ENCODE assay signal across 8 cellular contexts in genomic region chr12:63420206-63420644, GRCh38.
A peak's percentile ranks its signal among the peaks of the same experiment; 100 is the strongest.
DNase-seq lines count a peak whose midpoint lies in the region; ATAC-seq and TF ChIP-seq lines count a peak whose summit lies in the region.

No MANE protein-coding gene starts in this region.

- CTCF ChIA-PET in CD4-positive, alpha-beta memory T cell (lab: Charles Lee; ENCODE audit: partially characterized antibody), result interaction anchor here (1.4 to 2.4 kb wide), 3 partner anchors 9 to 382 kb away, joined by 4 to 16 read pairs (median 5); no protein-coding TSS in a partner anchor

- TF ChIP-seq EP300 in esophagus muscularis mucosa (IDR thresholded peaks at IDR 0.05), result no peak

- 40% methylated on average over 6 of the region's 6 CpGs for WGBS in esophagus muscularis mucosa

- H3K27me3 ChIP-seq in CD4-positive, alpha-beta memory T cell (ENCODE audit: insufficient read depth, low read length), result no peaks in the 10 kb centered on the region
- no peaks in the 10 kb centered on the region for H3K27me3 ChIP-seq in esophagus muscularis mucosa

- H3K27me3 Mint-ChIP-seq in CD4-positive, alpha-beta memory T cell, result peaks cover 1 to 2% of the 10 kb centered on the region in 2 donors

- POLR2A ChIA-PET in CD4-positive, alpha-beta memory T cell (lab: Charles Lee; ENCODE audit: partially characterized antibody), result no interaction called here

- ATAC-seq in GM18511 (IDR thresholded peaks at IDR 0.05; ENCODE audit: unreplicated experiment), result peak; percentile 93
- peak; percentile 97 for ATAC-seq in HG02870 (IDR thresholded peaks at IDR 0.05; ENCODE audit: unreplicated experiment)
- peak; percentile 96 for ATAC-seq in SK-N-SH treated with all-trans-retinoic acid at 6 μM for 48 hours

- H3K4me3 Mint-ChIP-seq in CD4-positive, alpha-beta memory T cell, result no peak overlapping the region

- H3K27ac ChIP-seq in CD4-positive, alpha-beta memory T cell (ENCODE audit: low read depth, low read length), result no peak overlapping the region
- H3K27ac ChIP-seq in esophagus muscularis mucosa (replicated peaks in 1 of 4), result no peak overlapping the region

- no peaks in the 10 kb centered on the region for H3K4me1 ChIP-seq in CD4-positive, alpha-beta memory T cell (ENCODE audit: insufficient read depth, low read length)
- H3K4me1 ChIP-seq in esophagus muscularis mucosa, result no peaks in the 10 kb centered on the region

- H3K27ac Mint-ChIP-seq in CD4-positive, alpha-beta memory T cell, result no peak overlapping the region

- H3K4me3 ChIP-seq in CD4-positive, alpha-beta memory T cell (ENCODE audit: low read length in 2 of 2), result no peak overlapping the region
- H3K4me3 ChIP-seq in esophagus muscularis mucosa, result no peak overlapping the region

- no peaks in the 10 kb centered on the region for H3K4me1 Mint-ChIP-seq in CD4-positive, alpha-beta memory T cell

- no peaks in the 10 kb centered on the region for H3K36me3 Mint-ChIP-seq in CD4-positive, alpha-beta memory T cell

- intact Hi-C loops in CD4-positive, alpha-beta memory T cell (cut with micrococcal nuclease), result loop anchor here (5.0 kb wide), 1 partner anchor 837 kb away; no protein-coding TSS in a partner anchor
- intact Hi-C loops in esophagus muscularis mucosa (cut with DNase I), result no loop called here

- H3K9me3 Mint-ChIP-seq in CD4-positive, alpha-beta memory T cell, result peaks cover 0 to 6% (median 0%) of the 10 kb centered on the region in 8 donors

- H3K36me3 ChIP-seq in CD4-positive, alpha-beta memory T cell (ENCODE audit: insufficient read depth, low read length), result no peaks in the 10 kb centered on the region
- no peaks in the 10 kb centered on the region for H3K36me3 ChIP-seq in esophagus muscularis mucosa

- no peaks in the 10 kb centered on the region for H3K9me3 ChIP-seq in CD4-positive, alpha-beta memory T cell (ENCODE audit: control insufficient read depth in 1 of 2, low read length in 2 of 2)
- peaks cover 0 to 12% (median 7%) of the 10 kb centered on the region in 4 donors for H3K9me3 ChIP-seq in esophagus muscularis mucosa

- TF ChIP-seq POLR2A in esophagus muscularis mucosa (IDR thresholded peaks at IDR 0.05; ENCODE audit: low read depth), result no peak

- peak in 2 of 3 experiments; percentile 25 to 27 for TF ChIP-seq CTCF in esophagus muscularis mucosa (IDR thresholded peaks at IDR 0.05)

- DNase-seq in CD4-positive, alpha-beta memory T cell, result peak in 4 of 5 donors; percentile 1 to 24 (median 4)
- DNase-seq in NCI-H128 (lab: John Stamatoyannopoulos, UW; ENCODE audit: unreplicated experiment) (peak; percentile 48), esophagus muscularis mucosa (ENCODE audit: extremely low spot score) (no peak), pulmonary artery endothelial cell (ENCODE audit: low read depth, low spot score) (peak; percentile 35), epidermal melanocyte (ENCODE audit: insufficient read length, low spot score) (no peak)

TF ChIP-seq in SK-N-SH treated with all-trans-retinoic acid at 6 μM for 48 hours, 23 proteins besides CTCF, POLR2A, EP300 and RAD21:
- TF ChIP-seq RARB (CRISPR knock-in tag; IDR thresholded peaks at IDR 0.05) (no peak), ZNF8 (CRISPR knock-in tag; IDR thresholded peaks at IDR 0.05) (no peak)
- TF ChIP-seq, protein P1, sequence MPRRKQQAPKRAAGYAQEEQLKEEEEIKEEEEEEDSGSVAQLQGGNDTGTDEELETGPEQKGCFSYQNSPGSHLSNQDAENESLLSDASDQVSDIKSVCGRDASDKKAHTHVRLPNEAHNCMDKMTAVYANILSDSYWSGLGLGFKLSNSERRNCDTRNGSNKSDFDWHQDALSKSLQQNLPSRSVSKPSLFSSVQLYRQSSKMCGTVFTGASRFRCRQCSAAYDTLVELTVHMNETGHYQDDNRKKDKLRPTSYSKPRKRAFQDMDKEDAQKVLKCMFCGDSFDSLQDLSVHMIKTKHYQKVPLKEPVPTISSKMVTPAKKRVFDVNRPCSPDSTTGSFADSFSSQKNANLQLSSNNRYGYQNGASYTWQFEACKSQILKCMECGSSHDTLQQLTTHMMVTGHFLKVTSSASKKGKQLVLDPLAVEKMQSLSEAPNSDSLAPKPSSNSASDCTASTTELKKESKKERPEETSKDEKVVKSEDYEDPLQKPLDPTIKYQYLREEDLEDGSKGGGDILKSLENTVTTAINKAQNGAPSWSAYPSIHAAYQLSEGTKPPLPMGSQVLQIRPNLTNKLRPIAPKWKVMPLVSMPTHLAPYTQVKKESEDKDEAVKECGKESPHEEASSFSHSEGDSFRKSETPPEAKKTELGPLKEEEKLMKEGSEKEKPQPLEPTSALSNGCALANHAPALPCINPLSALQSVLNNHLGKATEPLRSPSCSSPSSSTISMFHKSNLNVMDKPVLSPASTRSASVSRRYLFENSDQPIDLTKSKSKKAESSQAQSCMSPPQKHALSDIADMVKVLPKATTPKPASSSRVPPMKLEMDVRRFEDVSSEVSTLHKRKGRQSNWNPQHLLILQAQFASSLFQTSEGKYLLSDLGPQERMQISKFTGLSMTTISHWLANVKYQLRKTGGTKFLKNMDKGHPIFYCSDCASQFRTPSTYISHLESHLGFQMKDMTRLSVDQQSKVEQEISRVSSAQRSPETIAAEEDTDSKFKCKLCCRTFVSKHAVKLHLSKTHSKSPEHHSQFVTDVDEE (CRISPR knock-in tag; IDR thresholded peaks at IDR 0.05), result no peak

Comparison
In these comparisons a context has a peak if more than half of its experiments do, and no peak if none do; other contexts are left out.
1. DNase-seq: peak in CD4-positive, alpha-beta memory T cell (4 of 5), NCI-H128 (single experiment) and pulmonary artery endothelial cell (single experiment); none in esophagus muscularis mucosa (single experiment) and epidermal melanocyte (single experiment).
2. Peak in every context shown above with its lines, with median percentiles within 50 percentile points of each other: ATAC-seq.